18 cellular contexts compared by ENCODE assay signal in genomic region chr3:81214626-81215025, GRCh38.
DNase-seq lines count a peak whose midpoint lies in the region; ATAC-seq and TF ChIP-seq lines count a peak whose summit lies in the region.
"Had no signal": no experiment of that assay in that cellular context is flagged by ENCODE, and none has a peak within 500 bp of the region (broad histone marks: within the 10 kb centered on the region; RNA-seq: fewer than 3 reads in every experiment).

No MANE protein-coding gene starts in this region.

- TF ChIP-seq CTCF in PC-3 (conservative IDR thresholded peaks at IDR 0.05; ENCODE audit: low read depth, low read length) (no peak), fibroblast of lung (conservative IDR thresholded peaks at IDR 0.05 in 1 of 2, IDR thresholded peaks at IDR 0.05 in 1 of 2; ENCODE audit: low read depth in 1 of 2, low read length in 2 of 2) (no peak), parathyroid adenoma (IDR thresholded peaks at IDR 0.05) (no peak)

- H3K9me2 ChIP-seq in PC-3 (replicated peaks; ENCODE audit: low read length): no peaks in the 10 kb centered on the region

- H3K9me3 ChIP-seq in PC-3 (ENCODE audit: low read length): no peaks in the 10 kb centered on the region
- H3K9me3 ChIP-seq in fibroblast of lung (ENCODE audit: control insufficient read depth, insufficient read depth, low read depth, low read length): no peaks in the 10 kb centered on the region
- H3K9me3 ChIP-seq in parathyroid adenoma (ENCODE audit: control insufficient read depth, low read length): no peaks in the 10 kb centered on the region
- H3K9me3 ChIP-seq: Caco-2 had no signal

- peaks cover 19% of the 10 kb centered on the region for H3K4me1 ChIP-seq in PC-3 (ENCODE audit: insufficient read depth, low read length)
- H3K4me1 ChIP-seq in fibroblast of lung (ENCODE audit: control insufficient read depth, extremely low read depth, insufficient read depth, low read length): peaks cover 10% of the 10 kb centered on the region
- peaks cover 14% of the 10 kb centered on the region for H3K4me1 ChIP-seq in parathyroid adenoma

- no TSS peak for BruUV-seq in PC-3 (replicated peaks; lab: Mats Ljungman, UMichigan)

- H3K36me3 ChIP-seq in PC-3 (ENCODE audit: low read depth, low read length): no peaks in the 10 kb centered on the region
- no peaks in the 10 kb centered on the region for H3K36me3 ChIP-seq in fibroblast of lung (ENCODE audit: control insufficient read depth, insufficient read depth, low read length)
- H3K36me3 ChIP-seq in parathyroid adenoma (ENCODE audit: control insufficient read depth, insufficient read depth, low read length): no peaks in the 10 kb centered on the region

- H3K4me2 ChIP-seq in PC-3 (ENCODE audit: low read length) (no peak overlapping the region), fibroblast of lung (ENCODE audit: extremely low read depth, insufficient read depth, low read length) (no peak overlapping the region), parathyroid adenoma (ENCODE audit: low read length) (no peak overlapping the region)

- H4K20me1 ChIP-seq in PC-3 (ENCODE audit: low read length) (no peaks in the 10 kb centered on the region), fibroblast of lung (ENCODE audit: control insufficient read depth, extremely low read depth, insufficient read depth, low read length) (peaks cover 2% of the 10 kb centered on the region)

- POLR2A ChIA-PET in PC-3 (lab: Charles Lee; ENCODE audit: unreplicated experiment): no interaction called here

- no peaks in the 10 kb centered on the region for H3K27me3 ChIP-seq in PC-3 (ENCODE audit: low read length)
- H3K27me3 ChIP-seq in fibroblast of lung (ENCODE audit: control insufficient read depth, insufficient read depth, low read length): no peaks in the 10 kb centered on the region
- no peaks in the 10 kb centered on the region for H3K27me3 ChIP-seq in parathyroid adenoma (ENCODE audit: control insufficient read depth, insufficient read depth, low read length)

- H3K9ac ChIP-seq in PC-3 (ENCODE audit: low read length): no peak overlapping the region
- no peak overlapping the region for H3K9ac ChIP-seq in fibroblast of lung (ENCODE audit: insufficient read depth, low read length)
- H3K9ac ChIP-seq in parathyroid adenoma: no peak overlapping the region

- H3K4me3 ChIP-seq in PC-3 (ENCODE audit: low read length) (no peak overlapping the region), fibroblast of lung (replicated peaks in 1 of 4; ENCODE audit: control extremely low read depth in 1 of 4, insufficient read depth in 1 of 4, low read depth in 3 of 4, low read length in 4 of 4) (no peak overlapping the region), parathyroid adenoma (ENCODE audit: low read depth, low read length) (no peak overlapping the region)

- ATAC-seq in PC-3 (no peak), HG02884 (IDR thresholded peaks at IDR 0.05; ENCODE audit: unreplicated experiment) (no peak), HG03432 (IDR thresholded peaks at IDR 0.05; ENCODE audit: unreplicated experiment) (no peak), HG03342 (IDR thresholded peaks at IDR 0.05; ENCODE audit: unreplicated experiment) (no peak)

- H3K27ac ChIP-seq in PC-3 (ENCODE audit: low read length): no peak overlapping the region
- no peak overlapping the region for H3K27ac ChIP-seq in fibroblast of lung (ENCODE audit: insufficient read depth, low read length)
- no peak overlapping the region for H3K27ac ChIP-seq in parathyroid adenoma

- H2AFZ ChIP-seq in PC-3 (ENCODE audit: low read length) (no peak overlapping the region), fibroblast of lung (ENCODE audit: low read length) (no peak overlapping the region), parathyroid adenoma (peak overlapping the region; percentile 31)

- no peaks in the 10 kb centered on the region for H3F3A ChIP-seq in PC-3 (ENCODE audit: low read length, unreplicated experiment)

- CTCF ChIA-PET in PC-3 (lab: Charles Lee): no interaction called here

- DNase-seq in GM03348 (ENCODE audit: low spot score) (peak; percentile 8), PC-3 (peak; percentile 23), fibroblast of lung (ENCODE audit: low read depth in 2 of 2) (peak; percentile 51 to 81), MV-4-11 (lab: John Stamatoyannopoulos, UW) (no peak)
- DNase-seq: AML-193, Caco-2, DMS153, H9, KG1, NCI-H1092, NCI-H2081 treated with DMSO at 0.1 percent for 48 hours, NCI-H510A, NCI-H774, SHP77 had no signal

- H3K79me2 ChIP-seq in PC-3 (ENCODE audit: low read length) (no peaks in the 10 kb centered on the region), fibroblast of lung (ENCODE audit: control insufficient read depth, insufficient read depth, low read length) (no peaks in the 10 kb centered on the region), parathyroid adenoma (no peaks in the 10 kb centered on the region)

- intact Hi-C loops in PC-3 (cut with micrococcal nuclease): loop anchor here (5.0 kb wide), 1 partner anchor 428 kb away; no protein-coding TSS in a partner anchor
